In the genomic region with DNA sequence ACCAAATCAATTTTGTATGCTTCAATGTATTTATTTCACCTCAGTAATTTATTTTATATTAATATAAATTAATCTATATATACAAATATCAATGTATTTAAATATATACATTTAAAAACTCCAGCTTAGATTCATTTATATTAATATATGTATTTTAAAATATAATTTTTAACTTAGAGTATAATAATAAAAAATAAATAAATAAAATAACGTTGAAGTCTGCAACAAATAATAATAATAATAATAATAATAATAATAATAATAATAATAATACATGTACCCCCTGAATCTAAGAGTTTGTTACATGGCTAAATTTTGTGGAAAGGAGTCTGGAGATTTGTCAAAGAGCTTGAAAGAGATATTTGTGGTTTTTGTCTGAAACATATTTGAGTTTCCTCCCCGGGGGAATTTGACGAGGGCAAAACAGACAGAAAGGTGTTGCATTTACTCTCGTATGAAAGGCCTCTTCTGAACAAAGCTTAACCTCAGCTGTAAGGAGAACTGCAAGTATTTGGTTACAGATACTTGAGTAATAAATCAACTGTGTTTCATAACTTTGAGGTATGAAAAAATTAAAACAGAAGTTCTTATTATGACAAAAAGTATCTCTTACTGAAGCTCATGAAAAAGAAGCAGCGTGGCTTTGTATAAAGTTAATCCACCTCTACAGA, we compare ENCODE assay signal across 23 cellular contexts.
A peak's percentile ranks its signal among the peaks of the same experiment; 100 is the strongest.
DNase-seq lines count a peak whose midpoint lies in the region; ATAC-seq, FAIRE-seq and TF ChIP-seq lines count a peak whose summit lies in the region.
"Had no signal": no experiment of that assay in that cellular context is flagged by ENCODE, and none has a peak within 500 bp of the region (broad histone marks: within the 10 kb centered on the region; RNA-seq: fewer than 3 reads in every experiment).

No MANE protein-coding gene starts in this region.

- H3K4me1 ChIP-seq in thyroid gland, result no peaks in the 10 kb centered on the region
- H3K4me1 ChIP-seq: body of pancreas, esophagus squamous epithelium, prostate gland, transverse colon had no signal

- WGBS in thyroid gland, 2 donors, result 52 to 66% methylated on average over 5 of the region's 5 CpGs

- POLR2A ChIA-PET in RWPE1 (lab: Yijun Ruan, JAX; ENCODE audit: low non-redundant PET), result no interaction called here

- TF ChIP-seq POLR2A in thyroid gland (IDR thresholded peaks at IDR 0.05), result no peak

- intact Hi-C loops in thyroid gland (cut with DNase I), result no loop called here

- no peak overlapping the region for H3K27ac ChIP-seq in RWPE1
- H3K27ac ChIP-seq in thyroid gland, result no peak overlapping the region
- H3K27ac ChIP-seq: body of pancreas, C4-2B, esophagus squamous epithelium, prostate gland, transverse colon had no signal

- H3K27me3 ChIP-seq in thyroid gland, result no peaks in the 10 kb centered on the region
- H3K27me3 ChIP-seq: body of pancreas, esophagus squamous epithelium, transverse colon had no signal

- CTCF ChIA-PET in RWPE1 (lab: Yijun Ruan, JAX), result interaction anchor here (0.6 kb wide), 3 partner anchors 393 to 1061 kb away, joined by 4 to 5 read pairs (median 5); no protein-coding TSS in a partner anchor

- peak; percentile 53 for ATAC-seq in GM18511 (IDR thresholded peaks at IDR 0.05; ENCODE audit: unreplicated experiment)
- ATAC-seq: activated CD4-positive, CD25-positive, alpha-beta regulatory T cell treated with anti-CD3 and anti-CD28 coated beads, Interleukin-2, amount 50 U/mL, for 24 hours; body of pancreas; T-cell had no signal

- TF ChIP-seq CTCF in RWPE1 (conservative IDR thresholded peaks at IDR 0.05; ENCODE audit: low read depth) (no peak), thyroid gland (IDR thresholded peaks at IDR 0.05) (no peak)

- H3K9me3 ChIP-seq in thyroid gland, result no peaks in the 10 kb centered on the region
- H3K9me3 ChIP-seq: body of pancreas, esophagus squamous epithelium, prostate gland, transverse colon had no signal

- FAIRE-seq in islet of Langerhans (lab: Jason Lieb, UNC), result peak; percentile 33

- no peaks in the 10 kb centered on the region for H3K36me3 ChIP-seq in thyroid gland
- H3K36me3 ChIP-seq: esophagus squamous epithelium, prostate gland, transverse colon had no signal

- DNase-seq in NCI-H226, result peak; percentile 40
- peak; percentile 2 for DNase-seq in astrocyte of the hippocampus (ENCODE audit: low read depth, low spot score)
- no peak for DNase-seq in RWPE1 (ENCODE audit: low spot score)
- DNase-seq in RPMI8226, result no peak
- DNase-seq in thyroid gland, result no peak
- DNase-seq in SW 1271 (lab: John Stamatoyannopoulos, UW), result no peak
- DNase-seq: activated CD4-positive, alpha-beta memory T cell treated with anti-CD3 and anti-CD28 coated beads for 36 hours; activated CD8-positive, alpha-beta memory T cell treated with anti-CD3 and anti-CD28 coated beads, Interleukin-2, amount 50 U/mL, for 48 hours; body of pancreas; effector CD8-positive, alpha-beta T cell; esophagus squamous epithelium; NCI-H187; OCI-M1; SHP77 treated with DMSO at 0.1 percent for 48 hours; stimulated activated CD8-positive, alpha-beta memory T cell treated with anti-CD3 and anti-CD28 coated beads, Interleukin-4, amount 100 ng/mL, for 48 hours; T-cell; transverse colon had no signal

- H3K4me3 ChIP-seq in thyroid gland (replicated peaks in 1 of 3), result no peak overlapping the region
- H3K4me3 ChIP-seq: body of pancreas, esophagus squamous epithelium, lung, prostate gland, transverse colon had no signal

Comparison
In these comparisons a context has a peak if more than half of its experiments do, and no peak if none do; other contexts are left out.
1. DNase-seq: peak in NCI-H226 (single experiment) and astrocyte of the hippocampus (single experiment); none in RWPE1 (single experiment), RPMI8226 (single experiment), thyroid gland (0 of 2) and SW 1271 (0 of 2).